9 cellular contexts compared by ENCODE assay signal in the genomic region with DNA sequence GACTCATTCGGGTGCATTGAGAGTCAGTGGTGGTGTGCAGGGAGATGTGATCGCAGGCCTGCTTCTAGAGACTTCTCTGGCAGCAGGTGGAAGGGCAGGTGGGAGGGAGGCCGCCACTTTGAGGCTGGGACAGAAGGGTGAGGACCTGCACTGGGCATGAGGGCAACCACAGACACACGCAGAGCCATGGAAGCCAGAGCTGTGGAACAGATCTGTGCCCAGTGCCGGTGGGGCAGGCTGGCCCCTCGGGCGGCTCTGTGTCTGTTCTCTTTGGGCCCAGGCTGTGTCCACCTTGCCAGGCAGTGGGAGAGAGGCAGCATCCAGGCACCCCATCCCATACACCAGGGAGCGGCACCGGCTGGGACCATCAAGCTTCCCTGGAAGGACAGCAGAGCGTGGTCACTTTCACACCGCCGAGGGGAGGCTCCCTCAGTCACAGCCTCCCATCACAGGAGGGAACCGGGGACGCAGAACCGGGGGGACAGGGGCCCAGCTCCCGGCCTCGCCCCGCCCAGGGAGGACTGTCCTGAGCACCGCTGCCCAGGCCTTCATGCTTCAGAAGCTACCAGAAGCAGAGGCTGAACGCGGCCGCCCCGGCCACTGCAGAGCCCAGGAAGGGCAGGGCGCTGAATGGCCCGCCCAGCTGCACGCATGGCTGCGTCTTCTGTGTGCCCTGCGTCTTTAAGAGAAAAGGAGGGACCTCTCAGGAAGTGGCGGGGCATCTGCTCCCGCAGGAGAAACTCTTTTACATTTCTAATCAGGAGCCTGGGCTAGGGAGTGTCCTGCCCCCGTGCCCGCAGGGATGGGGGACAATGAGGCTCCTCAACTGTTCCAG. TPM values are rescaled to one million over a fixed set of nuclear protein-coding genes. Genes with fewer than 3 reads are reported as not detected.
DNase-seq lines count a peak whose midpoint lies in the region; TF ChIP-seq lines count a peak whose summit lies in the region.
"Had no signal": no experiment of that assay in that cellular context is flagged by ENCODE, and none has a peak within 500 bp of the region (broad histone marks: within the 10 kb centered on the region; RNA-seq: fewer than 3 reads in every experiment).

No MANE protein-coding gene starts in this region.

- H3K79me2 ChIP-seq in parathyroid adenoma: no peaks in the 10 kb centered on the region

- H3K27ac Mint-ChIP-seq in activated CD4-positive, alpha-beta T cell treated with anti-CD3 and anti-CD28 coated beads, Interleukin-2, amount 10 ng/mL, durations not matched to agents 24 days and 14 days: no peak overlapping the region
- H3K27ac Mint-ChIP-seq in IgD-negative memory B cell: peak overlapping the region; percentile 6 to 85 (median 59)

- no peak for DNase-seq in activated CD4-positive, alpha-beta T cell treated with anti-CD3 and anti-CD28 coated beads, Interleukin-2, amount 10 ng/mL, durations not matched to agents 24 days and 14 days
- DNase-seq in activated CD4-positive, alpha-beta T cell treated with anti-CD3 and anti-CD28 coated beads for 4 hours: no peak
- DNase-seq in esophagus muscularis mucosa (ENCODE audit: extremely low spot score) (no peak), Kasumi-1 (lab: John Stamatoyannopoulos, UW) (no peak), NCI-H2081 treated with DMSO at 0.1 percent for 48 hours (lab: John Stamatoyannopoulos, UW) (no peak)
- no peak for DNase-seq in central memory CD4-positive, alpha-beta T cell

- TF ChIP-seq POLR2A in esophagus muscularis mucosa (IDR thresholded peaks at IDR 0.05; ENCODE audit: low read depth): no peak

- H3K9me3 ChIP-seq in esophagus muscularis mucosa: no peaks in the 10 kb centered on the region
- H3K9me3 ChIP-seq in parathyroid adenoma (ENCODE audit: control insufficient read depth, low read length): no peaks in the 10 kb centered on the region

- TF ChIP-seq EP300 in esophagus muscularis mucosa (IDR thresholded peaks at IDR 0.05): no peak

- peak overlapping the region; percentile 66 for H3K4me2 ChIP-seq in parathyroid adenoma (ENCODE audit: low read length)

- intact Hi-C loops in activated CD4-positive, alpha-beta T cell treated with anti-CD3 and anti-CD28 coated beads, Interleukin-2, amount 10 ng/mL, durations not matched to agents 24 days and 14 days (cut with micrococcal nuclease): no loop called here
- intact Hi-C loops in esophagus muscularis mucosa (cut with DNase I): no loop called here

- peak overlapping the region; percentile 73 for H3K4me3 Mint-ChIP-seq in activated CD4-positive, alpha-beta T cell treated with anti-CD3 and anti-CD28 coated beads, Interleukin-2, amount 10 ng/mL, durations not matched to agents 24 days and 14 days
- peak overlapping the region; percentile 88 to 98 (median 92) for H3K4me3 Mint-ChIP-seq in IgD-negative memory B cell

- H3K36me3 Mint-ChIP-seq in activated CD4-positive, alpha-beta T cell treated with anti-CD3 and anti-CD28 coated beads, Interleukin-2, amount 10 ng/mL, durations not matched to agents 24 days and 14 days (ENCODE audit: low read depth): peaks cover 1% of the 10 kb centered on the region
- peaks cover 4% of the 10 kb centered on the region for H3K36me3 Mint-ChIP-seq in IgD-negative memory B cell

- H2AFZ ChIP-seq in parathyroid adenoma: peak overlapping the region; percentile 66

- peak overlapping the region; percentile 51 to 57 (median 54) for H3K4me3 ChIP-seq in esophagus muscularis mucosa
- H3K4me3 ChIP-seq in parathyroid adenoma (ENCODE audit: low read depth, low read length): peak overlapping the region; percentile 34

- TF ChIP-seq CTCF in esophagus muscularis mucosa (IDR thresholded peaks at IDR 0.05) (no peak), parathyroid adenoma (IDR thresholded peaks at IDR 0.05) (no peak)

- no peak overlapping the region for H3K9ac ChIP-seq in parathyroid adenoma

- H3K27me3 Mint-ChIP-seq in activated CD4-positive, alpha-beta T cell treated with anti-CD3 and anti-CD28 coated beads, Interleukin-2, amount 10 ng/mL, durations not matched to agents 24 days and 14 days: peaks cover 25% of the 10 kb centered on the region
- H3K27me3 Mint-ChIP-seq in IgD-negative memory B cell: peaks cover 4% of the 10 kb centered on the region

- H3K4me1 Mint-ChIP-seq in activated CD4-positive, alpha-beta T cell treated with anti-CD3 and anti-CD28 coated beads, Interleukin-2, amount 10 ng/mL, durations not matched to agents 24 days and 14 days: peaks cover 16% of the 10 kb centered on the region
- H3K4me1 Mint-ChIP-seq in IgD-negative memory B cell: peaks cover 20 to 27% (median 25%) of the 10 kb centered on the region in 3 donors

- no peaks in the 10 kb centered on the region for H3K36me3 ChIP-seq in esophagus muscularis mucosa
- H3K36me3 ChIP-seq in parathyroid adenoma (ENCODE audit: control insufficient read depth, insufficient read depth, low read length): no peaks in the 10 kb centered on the region

- peaks cover 11 to 19% (median 16%) of the 10 kb centered on the region in 4 donors for H3K4me1 ChIP-seq in esophagus muscularis mucosa
- no peaks in the 10 kb centered on the region for H3K4me1 ChIP-seq in parathyroid adenoma

- H3K27me3 ChIP-seq in esophagus muscularis mucosa (peaks cover 0 to 86% (median 4%) of the 10 kb centered on the region in 4 donors), parathyroid adenoma (ENCODE audit: control insufficient read depth, insufficient read depth, low read length) (peaks cover 5% of the 10 kb centered on the region)

- 58% methylated on average over 32 of the region's 32 CpGs for WGBS in esophagus muscularis mucosa

- H3K9me3 Mint-ChIP-seq in activated CD4-positive, alpha-beta T cell treated with anti-CD3 and anti-CD28 coated beads, Interleukin-2, amount 10 ng/mL, durations not matched to agents 24 days and 14 days: peaks cover 4% of the 10 kb centered on the region
- peaks cover 0 to 8% (median 0%) of the 10 kb centered on the region in 3 donors for H3K9me3 Mint-ChIP-seq in IgD-negative memory B cell

- peak overlapping the region in 3 of 4 donors; percentile 44 to 53 (median 46) for H3K27ac ChIP-seq in esophagus muscularis mucosa (replicated peaks in 1 of 4)
- no peak overlapping the region for H3K27ac ChIP-seq in parathyroid adenoma

RNA-seq across cellular contexts. Expression of a gene that starts 32.1 kb away (rescaled TPM):
- not detected in 2 replicates for total RNA-seq in activated CD4-positive, alpha-beta T cell treated with anti-CD3 and anti-CD28 coated beads, Interleukin-2, amount 10 ng/mL, durations not matched to agents 24 days and 14 days
- polyA plus RNA-seq in IgD-negative memory B cell: not detected
- under 1 TPM in 1 of 4 donors, not detected in 3; 0.06 TPM for total RNA-seq in esophagus muscularis mucosa
- polyA plus RNA-seq: BJ had no signal

RNA-seq across cellular contexts. Expression of a gene that starts 56.3 kb away (rescaled TPM):
- total RNA-seq in activated CD4-positive, alpha-beta T cell treated with anti-CD3 and anti-CD28 coated beads, Interleukin-2, amount 10 ng/mL, durations not matched to agents 24 days and 14 days: not detected in 2 replicates
- polyA plus RNA-seq in IgD-negative memory B cell: not detected
- not detected for total RNA-seq in esophagus muscularis mucosa
- polyA plus RNA-seq: BJ had no signal
